Comparison of ENCODE assay signal across 31 cellular contexts in genomic region chr4:97653701-97654100, GRCh38.
"Had no signal": no experiment of that assay in that cellular context is flagged by ENCODE, and none has a peak within 500 bp of the region (broad histone marks: within the 10 kb centered on the region; RNA-seq: fewer than 3 reads in every experiment).

No MANE protein-coding gene starts in this region.

- H3K27me3 Mint-ChIP-seq: activated B cell treated with CpG ODN at 0.5 μM for 24 hours; activated CD4-positive, alpha-beta memory T cell treated with anti-CD3 and anti-CD28 coated beads for 36 hours; activated naive CD8-positive, alpha-beta T cell treated with anti-CD3 and anti-CD28 coated beads, Interleukin-2, amount 10 ng/mL, durations not matched to agents 7 days and 5 days; IgD-negative memory B cell had no signal

- DNase-seq: activated B cell treated with CpG ODN at 0.5 μM for 24 hours; activated CD4-positive, alpha-beta memory T cell treated with anti-CD3 and anti-CD28 coated beads for 36 hours; activated CD4-positive, alpha-beta T cell treated with anti-CD3 and anti-CD28 coated beads for 4 hours; activated CD4-positive, alpha-beta T cell treated with anti-CD3 and anti-CD28 coated beads, Interleukin-2, amount 50 U/mL, for 1 hour; activated CD4-positive, CD25-positive, alpha-beta regulatory T cell treated with anti-CD3 and anti-CD28 coated beads, Interleukin-2, amount 50 U/mL, for 72 hours; activated CD8-positive, alpha-beta memory T cell treated with anti-CD3 and anti-CD28 coated beads, Interleukin-2, amount 50 U/mL, for 4 hours; activated gamma-delta T cell treated with Interleukin-2 at 50 U/mL for 16 hours; activated naive CD4-positive, alpha-beta T cell treated with anti-CD3 and anti-CD28 coated beads, Interleukin-2, amount 50 U/mL, for 16 hours; activated naive CD8-positive, alpha-beta T cell treated with anti-CD3 and anti-CD28 coated beads, Interleukin-2, amount 10 ng/mL, durations not matched to agents 7 days and 5 days; activated T-cell treated with anti-CD3 and anti-CD28 coated beads for 4 hours; activated T-cell treated with anti-CD3 and anti-CD28 coated beads, Interleukin-2, amount 50 U/mL, for 4 hours; body of pancreas; Karpas-422; KBM-7; NCI-H1105 treated with DMSO at 0.1 percent for 48 hours; NCI-H1436; NCI-H1694; NCI-H1930; NCI-H2081 treated with DMSO at 0.1 percent for 48 hours; NCI-H345; NCI-H524 treated with DMSO at 0.1 percent for 48 hours; NK-92 treated with Interleukin-12 subunit alpha and Interleukin-12 subunit beta, amount 100 ng/mL, for 24 hours; PC-9; SHP77; SJCRH30; T1000 had no signal

- H3K4me1 ChIP-seq: body of pancreas, breast epithelium, SJCRH30 had no signal

- H3K36me3 Mint-ChIP-seq: activated CD4-positive, alpha-beta memory T cell treated with anti-CD3 and anti-CD28 coated beads for 36 hours; activated naive CD8-positive, alpha-beta T cell treated with anti-CD3 and anti-CD28 coated beads, Interleukin-2, amount 10 ng/mL, durations not matched to agents 7 days and 5 days; IgD-negative memory B cell had no signal

- ATAC-seq: activated T-cell treated with anti-CD3 and anti-CD28 coated beads, Interleukin-2, amount 50 U/mL, for 4 hours; body of pancreas had no signal

- H2AFZ ChIP-seq: PC-9 had no signal

- H3K4me3 ChIP-seq: body of pancreas, breast epithelium, PC-9, SJCRH30, SK-N-MC had no signal

- H3K4me3 Mint-ChIP-seq: activated B cell treated with CpG ODN at 0.5 μM for 24 hours; activated CD4-positive, alpha-beta memory T cell treated with anti-CD3 and anti-CD28 coated beads for 36 hours; activated naive CD8-positive, alpha-beta T cell treated with anti-CD3 and anti-CD28 coated beads, Interleukin-2, amount 10 ng/mL, durations not matched to agents 7 days and 5 days; activated T-cell treated with anti-CD3 and anti-CD28 coated beads, Interleukin-2, amount 50 U/mL, for 4 hours; activated T-helper 1 cell treated with anti-CD3 and anti-CD28 coated beads, Interleukin-12 subunit alpha, Interleukin-12 subunit beta, Interleukin-2, Interleukin-4 antibody, amounts not matched to agents 30 ng/mL and 10 ng/mL and 1 ng/mL, durations not matched to agents 14 hours and 24 hours and 36 hours; IgD-negative memory B cell had no signal

- H3K9me3 ChIP-seq: body of pancreas, breast epithelium, SJCRH30 had no signal

- H3K27ac Mint-ChIP-seq: activated B cell treated with CpG ODN at 0.5 μM for 24 hours; activated CD4-positive, alpha-beta memory T cell treated with anti-CD3 and anti-CD28 coated beads for 36 hours; activated naive CD8-positive, alpha-beta T cell treated with anti-CD3 and anti-CD28 coated beads, Interleukin-2, amount 10 ng/mL, durations not matched to agents 7 days and 5 days; activated T-helper 1 cell treated with anti-CD3 and anti-CD28 coated beads, Interleukin-12 subunit alpha, Interleukin-12 subunit beta, Interleukin-2, Interleukin-4 antibody, amounts not matched to agents 30 ng/mL and 10 ng/mL and 1 ng/mL, durations not matched to agents 14 hours and 24 hours and 36 hours; IgD-negative memory B cell had no signal

- H3K27me3 ChIP-seq: body of pancreas, breast epithelium, SJCRH30 had no signal

- H3K36me3 ChIP-seq: breast epithelium, SJCRH30 had no signal

- H3K9me3 Mint-ChIP-seq: activated CD4-positive, alpha-beta memory T cell treated with anti-CD3 and anti-CD28 coated beads for 36 hours; activated naive CD8-positive, alpha-beta T cell treated with anti-CD3 and anti-CD28 coated beads, Interleukin-2, amount 10 ng/mL, durations not matched to agents 7 days and 5 days; activated T-cell treated with anti-CD3 and anti-CD28 coated beads, Interleukin-2, amount 50 U/mL, for 4 hours; activated T-helper 1 cell treated with anti-CD3 and anti-CD28 coated beads, Interleukin-12 subunit alpha, Interleukin-12 subunit beta, Interleukin-2, Interleukin-4 antibody, amounts not matched to agents 30 ng/mL and 10 ng/mL and 1 ng/mL, durations not matched to agents 14 hours and 24 hours and 36 hours had no signal

- H3K4me1 Mint-ChIP-seq: activated B cell treated with CpG ODN at 0.5 μM for 24 hours; activated naive CD8-positive, alpha-beta T cell treated with anti-CD3 and anti-CD28 coated beads, Interleukin-2, amount 10 ng/mL, durations not matched to agents 7 days and 5 days; IgD-negative memory B cell had no signal

- H3K27ac ChIP-seq: body of pancreas, breast epithelium, PC-9, SJCRH30, SK-N-MC, VCaP had no signal

- H3K4me2 ChIP-seq: PC-9 had no signal
